In the genomic region with DNA sequence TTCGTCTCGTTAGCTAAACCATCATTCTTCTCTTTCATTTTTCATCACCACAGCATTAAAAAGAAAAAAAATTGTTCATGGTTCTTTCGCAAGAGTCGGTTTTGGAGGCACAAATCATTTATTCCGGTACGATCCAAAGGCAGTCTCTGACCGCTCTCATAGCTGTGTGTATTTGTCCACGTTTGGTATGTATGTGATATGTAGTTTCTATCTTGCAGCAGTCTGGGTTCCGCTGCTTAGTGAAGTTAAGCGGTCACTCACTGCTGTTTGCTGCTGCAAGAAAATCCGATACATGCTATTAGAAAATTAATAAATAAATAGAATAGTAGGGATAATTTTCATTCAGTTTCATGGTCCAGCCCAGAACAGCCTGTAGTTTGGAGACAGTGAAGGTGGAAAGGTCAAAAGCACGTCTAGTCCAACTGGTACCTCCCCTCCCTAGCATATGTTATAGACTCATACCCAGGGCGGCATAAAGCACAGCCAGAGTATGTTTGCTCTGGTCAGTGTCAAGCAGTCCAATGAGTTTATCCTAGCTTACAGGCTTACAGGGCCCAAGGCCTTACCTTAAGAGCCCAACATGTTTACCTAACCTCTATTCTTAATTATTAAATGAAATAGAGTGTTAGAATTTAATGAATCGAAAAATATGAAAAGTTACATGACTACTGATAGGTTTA, we compare ENCODE assay signal across 14 cellular contexts. TPM values are rescaled to one million over a fixed set of nuclear protein-coding genes. Genes with fewer than 3 reads are reported as not detected.
DNase-seq lines count a peak whose midpoint lies in the region; ATAC-seq, FAIRE-seq and TF ChIP-seq lines count a peak whose summit lies in the region.
"Had no signal": no experiment of that assay in that cellular context is flagged by ENCODE, and none has a peak within 500 bp of the region (broad histone marks: within the 10 kb centered on the region; RNA-seq: fewer than 3 reads in every experiment).

No MANE protein-coding gene starts in this region.

- H3K9me3 Mint-ChIP-seq in brain (no peaks in the 10 kb centered on the region), nephron (no peaks in the 10 kb centered on the region)
- H3K9me3 Mint-ChIP-seq: T-helper 1 cell treated with Interleukin-12 subunit alpha and Interleukin-12 subunit beta and Interleukin-4 antibody, amounts not matched to agents 30 μg/mL and 1 μg/mL, for 36 hours had no signal

- peak overlapping the region; percentile 84 for H3K4me3 ChIP-seq in AG04449 (ENCODE audit: low read depth, low read length)

- peaks cover 18% of the 10 kb centered on the region for H3K27me3 Mint-ChIP-seq in brain
- H3K27me3 Mint-ChIP-seq in nephron (ENCODE audit: low read depth) = peaks cover 79% of the 10 kb centered on the region

- H3K27ac Mint-ChIP-seq in brain (peak overlapping the region; percentile 54 to 86 (median 70)), nephron (no peak overlapping the region)
- H3K27ac Mint-ChIP-seq: effector memory CD8-positive, alpha-beta T cell; T-helper 1 cell treated with Interleukin-12 subunit alpha and Interleukin-12 subunit beta and Interleukin-4 antibody, amounts not matched to agents 30 μg/mL and 1 μg/mL, for 36 hours had no signal

- peak overlapping the region; percentile 83 to 91 (median 88) for H3K4me3 Mint-ChIP-seq in brain
- H3K4me3 Mint-ChIP-seq in nephron = peak overlapping the region; percentile 65 to 68 (median 67)
- H3K4me3 Mint-ChIP-seq: effector memory CD8-positive, alpha-beta T cell; T-helper 1 cell treated with Interleukin-12 subunit alpha and Interleukin-12 subunit beta and Interleukin-4 antibody, amounts not matched to agents 30 μg/mL and 1 μg/mL, for 36 hours had no signal

- no peaks in the 10 kb centered on the region for H3K36me3 Mint-ChIP-seq in brain
- H3K36me3 Mint-ChIP-seq in nephron (ENCODE audit: low read depth) = no peaks in the 10 kb centered on the region

- DNase-seq in AG04449 (ENCODE audit: low read depth, low spot score) (no peak), HTR-8/SVneo (ENCODE audit: insufficient read length, low spot score) (no peak), NCI-H2227 (lab: John Stamatoyannopoulos, UW; ENCODE audit: unreplicated experiment) (no peak)
- no peak for DNase-seq in activated T-cell treated with anti-CD3 and anti-CD28 coated beads, Interleukin-2, amount 50 U/mL, for 1 hour
- DNase-seq: activated CD4-positive, alpha-beta T cell treated with anti-CD3 and anti-CD28 coated beads, Interleukin-2, amount 50 U/mL, for 4 hours; effector memory CD8-positive, alpha-beta T cell; heart right ventricle; stimulated activated CD4-positive, alpha-beta T cell treated with anti-CD3 and anti-CD28 coated beads, Interleukin-2, amount 100 ng/mL, for 24 hours had no signal

- H3K4me1 Mint-ChIP-seq in brain (peaks cover 67% of the 10 kb centered on the region), nephron (peaks cover 6% of the 10 kb centered on the region)

- CTCF ChIA-PET in AG04449 (lab: Yijun Ruan, JAX) = interaction anchor here (1.1 to 2.1 kb wide), 4 partner anchors 33 to 67 kb away, joined by 4 to 6 read pairs (median 4); no protein-coding TSS in a partner anchor

- POLR2A ChIA-PET in AG04449 (lab: Yijun Ruan, JAX) = interaction anchor here (0.9 kb wide), 1 partner anchor 13 kb away, joined by 3 read pairs; no protein-coding TSS in a partner anchor

- peak; percentile 72 for FAIRE-seq in HTR-8/SVneo (lab: Jason Lieb, UNC)

- TF ChIP-seq CTCF in AG04449 (IDR thresholded peaks at IDR 0.05; ENCODE audit: insufficient read depth, low read length, missing control alignments) (no peak), brain (conservative IDR thresholded peaks at IDR 0.05) (no peak), nephron (IDR thresholded peaks at IDR 0.05; ENCODE audit: unreplicated experiment in 3 of 3) (no peak)

- ATAC-seq in HG02852 (IDR thresholded peaks at IDR 0.05; ENCODE audit: unreplicated experiment) = no peak
- no peak for ATAC-seq in HG02610 (IDR thresholded peaks at IDR 0.05; ENCODE audit: unreplicated experiment)
- ATAC-seq: effector memory CD8-positive, alpha-beta T cell; left lobe of liver had no signal

RNA-seq across cellular contexts. Expression of a gene that starts 2.5 kb away (rescaled TPM):
- 40.2 TPM for polyA plus RNA-seq in brain (ENCODE audit: insufficient read depth, low read depth, low replicate concordance)

Comparison
In these comparisons a context has a peak if more than half of its experiments do, and no peak if none do; other contexts are left out.
1. H3K27ac Mint-ChIP-seq: peak in brain (5 of 5); none in nephron (0 of 3).